In genomic region chr6:158255280-158255973, GRCh38 we compare ENCODE assay signal across 19 cellular contexts. TPM values are rescaled to one million over a fixed set of nuclear protein-coding genes. Genes with fewer than 3 reads are reported as not detected.
DNase-seq lines count a peak whose midpoint lies in the region; ATAC-seq, FAIRE-seq and TF ChIP-seq lines count a peak whose summit lies in the region.
"Had no signal": no experiment of that assay in that cellular context is flagged by ENCODE, and none has a peak within 500 bp of the region (broad histone marks: within the 10 kb centered on the region; RNA-seq: fewer than 3 reads in every experiment).

No MANE protein-coding gene starts in this region.

- BruUV-seq in A673 (replicated peaks; lab: Mats Ljungman, UMichigan) (no TSS peak), K562 (replicated peaks; lab: Mats Ljungman, UMichigan) (no TSS peak)

- H3K9me1 ChIP-seq in K562 (ENCODE audit: control insufficient read depth, insufficient read depth, low read length), result no peaks in the 10 kb centered on the region

- H4K20me1 ChIP-seq in K562 (replicated peaks; ENCODE audit: control insufficient read depth, insufficient read depth, low read length), result no peaks in the 10 kb centered on the region

- no peaks in the 10 kb centered on the region for H3K9me3 ChIP-seq in A673 (ENCODE audit: low read depth, low read length, poor library complexity, severe bottlenecking)
- no peaks in the 10 kb centered on the region for H3K9me3 ChIP-seq in CD8-positive, alpha-beta T cell (ENCODE audit: low read length)
- no peaks in the 10 kb centered on the region for H3K9me3 ChIP-seq in K562 (replicated peaks; ENCODE audit: control insufficient read depth, insufficient read depth, low read depth, low read length)
- H3K9me3 ChIP-seq in naive thymus-derived CD4-positive, alpha-beta T cell (ENCODE audit: control insufficient read depth in 2 of 3, low read length in 3 of 3), result no peaks in the 10 kb centered on the region
- H3K9me3 ChIP-seq: BE2C, HAP-1, testis had no signal

- CTCF ChIA-PET in A673 (lab: Charles Lee), result no interaction called here
- CTCF ChIA-PET in CD8-positive, alpha-beta T cell (lab: Charles Lee), result no interaction called here
- CTCF ChIA-PET in K562 (lab: Yijun Ruan, JAX; ENCODE audit: low intra/inter-chr PET ratio), result no interaction called here
- CTCF ChIA-PET in naive thymus-derived CD4-positive, alpha-beta T cell (lab: Charles Lee), result no interaction called here

- H2AFZ ChIP-seq in K562 (ENCODE audit: low read depth, low read length), result no peak overlapping the region

- no peaks in the 10 kb centered on the region for H3K27me3 Mint-ChIP-seq in CD8-positive, alpha-beta T cell (ENCODE audit: low read depth)
- H3K27me3 Mint-ChIP-seq in naive thymus-derived CD4-positive, alpha-beta T cell, result no peaks in the 10 kb centered on the region

- H3K36me3 ChIP-seq in A673 (ENCODE audit: insufficient read depth, low read length, poor library complexity, severe bottlenecking), result no peaks in the 10 kb centered on the region
- no peaks in the 10 kb centered on the region for H3K36me3 ChIP-seq in CD8-positive, alpha-beta T cell (ENCODE audit: insufficient read depth, low read length)
- H3K36me3 ChIP-seq in K562 (ENCODE audit: control insufficient read depth, insufficient read depth, low read length), result peaks cover 6% of the 10 kb centered on the region; the same call in 2 of the 3 replicates
- H3K36me3 ChIP-seq in naive thymus-derived CD4-positive, alpha-beta T cell (ENCODE audit: control insufficient read depth in 2 of 3, insufficient read depth in 3 of 3, low read length in 3 of 3), result peaks cover 0 to 4% (median 0%) of the 10 kb centered on the region in 3 experiments

- no peak overlapping the region for H3K4me3 ChIP-seq in A673 (ENCODE audit: low read depth, low read length, poor library complexity, severe bottlenecking)
- no peak overlapping the region for H3K4me3 ChIP-seq in CD8-positive, alpha-beta T cell (ENCODE audit: low read depth, low read length)
- H3K4me3 ChIP-seq in K562, result no peak overlapping the region
- H3K4me3 ChIP-seq in naive thymus-derived CD4-positive, alpha-beta T cell (ENCODE audit: low read length), result no peak overlapping the region
- H3K4me3 ChIP-seq: HAP-1, lung, testis had no signal

- no peak overlapping the region; a peak in 1 of 4 replicates for H3K9ac ChIP-seq in K562 (ENCODE audit: insufficient read depth in 1 of 2, low read depth in 2 of 2, low read length in 2 of 2)

- H3K27ac ChIP-seq in A673 (ENCODE audit: low read depth, low read length, poor library complexity, severe bottlenecking) (peak overlapping the region; percentile 27), K562 (ENCODE audit: extremely low read depth, low read depth, low read length) (no peak overlapping the region)
- H3K27ac ChIP-seq in CD8-positive, alpha-beta T cell (ENCODE audit: low read depth, low read length), result no peak overlapping the region
- no peak overlapping the region for H3K27ac ChIP-seq in naive thymus-derived CD4-positive, alpha-beta T cell (ENCODE audit: low read depth, low read length)
- H3K27ac ChIP-seq: testis had no signal

- DNase-seq in A673 (ENCODE audit: low spot score) (no peak), K562 (ENCODE audit: extremely low read depth in 1 of 4, low spot score in 3 of 4) (peak in 2 of 4 experiments; percentile 39 to 48), ACHN (no peak), retina (no peak), NCI-H1048 (lab: John Stamatoyannopoulos, UW) (no peak)
- no peak for DNase-seq in CD8-positive, alpha-beta T cell
- DNase-seq in naive thymus-derived CD4-positive, alpha-beta T cell, result no peak
- DNase-seq: activated CD4-positive, alpha-beta T cell treated with anti-CD3 and anti-CD28 coated beads for 48 hours; BE2C; natural killer cell; NCI-H1694; NCI-H345; SHP77 treated with DMSO at 0.1 percent for 48 hours; stimulated activated CD4-positive, alpha-beta T cell treated with anti-CD3 and anti-CD28 coated beads, Interleukin-1b, Interleukin-23, amount 100 ng/mL, for 48 hours; T-helper 9 cell; testis had no signal

- no peak for FAIRE-seq in K562 (lab: Jason Lieb, UNC)
- FAIRE-seq: colon had no signal

- peaks cover 12% of the 10 kb centered on the region for H3K4me1 ChIP-seq in A673 (ENCODE audit: insufficient read depth, low read length, poor library complexity, severe bottlenecking)
- H3K4me1 ChIP-seq in CD8-positive, alpha-beta T cell (ENCODE audit: insufficient read depth, low read length), result peaks cover 26% of the 10 kb centered on the region
- peaks cover 0 to 12% of the 10 kb centered on the region in 2 experiments; a peak in 3 of 5 replicates for H3K4me1 ChIP-seq in K562 (replicated peaks in 1 of 2; ENCODE audit: control insufficient read depth in 2 of 2, insufficient read depth in 2 of 2, low read length in 2 of 2)
- peaks cover 21 to 25% of the 10 kb centered on the region in 2 donors for H3K4me1 ChIP-seq in naive thymus-derived CD4-positive, alpha-beta T cell (ENCODE audit: control insufficient read depth in 2 of 2, insufficient read depth in 2 of 2, low read length in 2 of 2)

- H3K9me3 Mint-ChIP-seq in CD8-positive, alpha-beta T cell, result no peaks in the 10 kb centered on the region
- H3K9me3 Mint-ChIP-seq in naive thymus-derived CD4-positive, alpha-beta T cell, result no peaks in the 10 kb centered on the region
- H3K9me3 Mint-ChIP-seq: natural killer cell had no signal

- H3K27ac Mint-ChIP-seq in CD8-positive, alpha-beta T cell, result peak overlapping the region; percentile 53
- peak overlapping the region in 6 of 9 donors; percentile 2 to 74 (median 58) for H3K27ac Mint-ChIP-seq in naive thymus-derived CD4-positive, alpha-beta T cell

- peak overlapping the region; percentile 38; the same call in 1 of the 2 replicates for H3K4me2 ChIP-seq in K562 (ENCODE audit: insufficient read depth, low read length)

- no peak for ATAC-seq in CD8-positive, alpha-beta T cell
- ATAC-seq in K562, result peak; percentile 93
- ATAC-seq in naive thymus-derived CD4-positive, alpha-beta T cell, result no peak

- in situ Hi-C loops in K562 (cut with MboI) (no loop called here), ACHN (cut with HindIII; ENCODE audit: low pct_ligation_motif_present, low pct_unique_long_range_greater_than_20kb, low sequenced_read_pairs) (no loop called here)

- TF ChIP-seq EP300 in K562 (IDR thresholded peaks at IDR 0.05; ENCODE audit: low read length), result no peak

- H3K27me3 ChIP-seq in A673 (replicated peaks; ENCODE audit: insufficient read depth, low read depth, low read length, poor library complexity), result no peaks in the 10 kb centered on the region
- H3K27me3 ChIP-seq in CD8-positive, alpha-beta T cell (ENCODE audit: insufficient read depth, low read length), result no peaks in the 10 kb centered on the region
- H3K27me3 ChIP-seq in K562 (ENCODE audit: control insufficient read depth in 2 of 2, insufficient read depth in 2 of 2, low read length in 2 of 2), result no peaks in the 10 kb centered on the region
- H3K27me3 ChIP-seq in naive thymus-derived CD4-positive, alpha-beta T cell (ENCODE audit: control insufficient read depth in 2 of 2, insufficient read depth in 2 of 2, low read length in 2 of 2), result no peaks in the 10 kb centered on the region
- H3K27me3 ChIP-seq: BE2C, testis had no signal

- no peak for TF ChIP-seq RAD21 in K562 (CRISPR knock-in tag; conservative IDR thresholded peaks at IDR 0.05 in 1 of 2, IDR thresholded peaks at IDR 0.05 in 1 of 2)

- no peak for TF ChIP-seq POLR2A in K562 (conservative IDR thresholded peaks at IDR 0.05)

- peaks cover 49% of the 10 kb centered on the region for H3K4me1 Mint-ChIP-seq in CD8-positive, alpha-beta T cell (ENCODE audit: low read depth)
- peaks cover 25 to 57% (median 52%) of the 10 kb centered on the region in 7 donors for H3K4me1 Mint-ChIP-seq in naive thymus-derived CD4-positive, alpha-beta T cell

- intact Hi-C loops in A673 (cut with micrococcal nuclease; ENCODE audit: unreplicated experiment), result no loop called here
- intact Hi-C loops in CD8-positive, alpha-beta T cell (cut with DNase I, micrococcal nuclease), result loop anchor here in 1 of 2 experiments (5.0 kb wide), 1 partner anchor 57 kb away; the partner anchor contains the start of gene TULP4
- intact Hi-C loops in K562 (cut with micrococcal nuclease), result no loop called here
- intact Hi-C loops in naive thymus-derived CD4-positive, alpha-beta T cell (cut with micrococcal nuclease), result no loop called here

- WGBS in K562 (ENCODE audit: insufficient coverage, low coverage, missing lambda C conversion rate), result 25% methylated on average over 3 of the region's 3 CpGs

- H3K4me3 Mint-ChIP-seq in CD8-positive, alpha-beta T cell, result no peak overlapping the region
- H3K4me3 Mint-ChIP-seq in naive thymus-derived CD4-positive, alpha-beta T cell, result peak overlapping the region in 6 of 10 donors; percentile 21 to 76 (median 37)
- H3K4me3 Mint-ChIP-seq: natural killer cell had no signal

- POLR2A ChIA-PET in A673 (lab: Charles Lee; ENCODE audit: low non-redundant PET) (no interaction called here), K562 (lab: Yijun Ruan, JAX) (interaction anchor here (0.7 kb wide), 2 partner anchors 9 to 26 kb away, joined by 3 read pairs; no protein-coding TSS in a partner anchor)
- POLR2A ChIA-PET in CD8-positive, alpha-beta T cell (lab: Charles Lee), result interaction anchor here (0.7 to 0.9 kb wide), 2 partner anchors 11 to 16 kb away, joined by 4 to 10 read pairs; no protein-coding TSS in a partner anchor
- POLR2A ChIA-PET in naive thymus-derived CD4-positive, alpha-beta T cell (lab: Charles Lee), result interaction anchor here (1.0 to 1.2 kb wide), 2 partner anchors 8 to 10 kb away, joined by 3 to 4 read pairs; no protein-coding TSS in a partner anchor

- peaks cover 20% of the 10 kb centered on the region; the same call in 1 of the 3 replicates for H3K79me2 ChIP-seq in K562 (ENCODE audit: control insufficient read depth, insufficient read depth, low read length)

- H3K36me3 Mint-ChIP-seq in CD8-positive, alpha-beta T cell, result peaks cover 9% of the 10 kb centered on the region
- peaks cover 0 to 39% (median 11%) of the 10 kb centered on the region in 5 donors for H3K36me3 Mint-ChIP-seq in naive thymus-derived CD4-positive, alpha-beta T cell
- H3K36me3 Mint-ChIP-seq: natural killer cell had no signal

- TF ChIP-seq CTCF in A673 (conservative IDR thresholded peaks at IDR 0.05; ENCODE audit: low read depth, low read length) (no peak), K562 (IDR thresholded peaks at IDR 0.05 in 2 of 3, conservative IDR thresholded peaks at IDR 0.05 in 1 of 3; ENCODE audit: insufficient read depth in 2 of 3, low read depth in 1 of 3, low read length in 3 of 3) (no peak)
- TF ChIP-seq CTCF in CD8-positive, alpha-beta T cell (IDR thresholded peaks at IDR 0.05), result no peak

RNA-seq across cellular contexts. Expression of gene TULP4, which starts 56.8 kb away (rescaled TPM):
- total RNA-seq in A673 (2021), result 76.0 and 82.0 TPM in 2 replicates
- 10 to 100 TPM; 73.6 to 78.9 TPM for total RNA-seq in CD8-positive, alpha-beta T cell
- 55.8 and 138 TPM in 2 replicates for total RNA-seq in K562 (2011; cell fraction: chromatin; rRNA removed; ENCODE audit: low replicate concordance)
- 31.7 and 40.0 TPM in 2 replicates for total RNA-seq in K562 (2011; cell fraction: nucleolus; rRNA removed)
- total RNA-seq in K562 (2011; cell fraction: nucleoplasm; rRNA removed), result 43.3 and 43.6 TPM in 2 replicates
- 33.3 and 33.8 TPM in 2 replicates for total RNA-seq in K562 (2014; rRNA removed)
- 50.4 and 52.4 TPM in 2 replicates for total RNA-seq in K562 (2014; rRNA removed; fragmentation: Illumina TruSeq; extraction: Trizol)
- total RNA-seq in K562 (2015; rRNA removed; fragmentation: Illumina TruSeq; extraction: Trizol), result 43.7 and 48.8 TPM in 2 replicates
- total RNA-seq in K562 (2021), result 42.5 and 46.9 TPM in 2 replicates
- 8.7 and 9.4 TPM in 2 replicates for polyA plus RNA-seq in K562 (2011; rRNA removed)
- 6.3 and 7.4 TPM in 2 replicates for polyA plus RNA-seq in K562 (2011; cell fraction: cytosol; rRNA removed)
- 9.1 and 13.4 TPM in 2 replicates for polyA plus RNA-seq in K562 (2011; cell fraction: nucleus; rRNA removed)
- 5.3 and 6.3 TPM in 2 replicates for polyA plus RNA-seq in K562 (2012)
- polyA plus RNA-seq in K562 (2014; fragmentation: Illumina TruSeq; extraction: Trizol), result 8.0 and 8.4 TPM in 2 replicates
- 1 to 10 TPM; 1.2 to 4.2 TPM for polyA plus RNA-seq in K562 (2014; fragmentation: Nextera tagmentation; extraction: Ambion mirVana)
- 7.4 and 11.0 TPM in 2 replicates for polyA plus RNA-seq in K562 (2014; rRNA removed)
- 95.3 and 111 TPM in 2 replicates for polyA minus RNA-seq in K562 (2011; rRNA and poly(A)+ RNA removed)
- 43.8 and 48.1 TPM in 2 replicates for polyA minus RNA-seq in K562 (2011; cell fraction: cytosol; rRNA and poly(A)+ RNA removed)
- 31.8 and 41.5 TPM in 2 replicates for polyA minus RNA-seq in K562 (2011; cell fraction: nucleus; rRNA and poly(A)+ RNA removed)
- 10 to 100 TPM; 37.2 to 79.0 (median 65.3) TPM for total RNA-seq in naive thymus-derived CD4-positive, alpha-beta T cell
- polyA plus RNA-seq in naive thymus-derived CD4-positive, alpha-beta T cell, result 10 to 100 TPM; 33.3 to 34.9 TPM
